24 cellular contexts compared by ENCODE assay signal in the genomic region with DNA sequence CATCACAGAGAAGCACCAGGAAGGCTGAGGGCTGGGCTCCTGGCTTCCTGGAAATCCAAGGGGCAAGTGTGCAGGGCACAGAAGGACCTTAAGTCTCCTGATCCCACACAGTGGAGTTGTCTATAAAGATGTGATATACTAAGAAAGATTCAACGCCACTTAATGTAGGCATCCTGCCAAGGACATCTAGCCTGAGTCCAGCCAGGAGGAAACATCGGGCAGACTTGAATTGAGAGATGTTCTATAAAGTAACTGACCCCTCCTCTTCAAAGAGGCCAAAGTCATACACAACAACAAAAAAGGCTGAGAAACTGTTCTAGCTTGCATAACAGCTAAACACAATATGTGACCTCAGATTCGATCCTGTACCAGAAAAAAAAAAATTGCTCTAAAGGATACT.
"Had no signal": no experiment of that assay in that cellular context is flagged by ENCODE, and none has a peak within 500 bp of the region (broad histone marks: within the 10 kb centered on the region; RNA-seq: fewer than 3 reads in every experiment).

No MANE protein-coding gene starts in this region.

- H3K4me1 Mint-ChIP-seq: IgD-negative memory B cell had no signal

- H3K4me3 Mint-ChIP-seq: IgD-negative memory B cell had no signal

- H3K9ac ChIP-seq: KMS-11 had no signal

- FAIRE-seq: HTR-8/SVneo, K562, RCC 7860 had no signal

- H3K36me3 Mint-ChIP-seq: IgD-negative memory B cell had no signal

- DNase-seq: Kasumi-1, MM.1S, NCI-H1092 treated with DMSO at 0.1 percent for 48 hours, NCI-H1436, NCI-H187, NCI-H2029, NCI-H2081 treated with DMSO at 0.1 percent for 48 hours, NCI-H2171, NCI-H345, NCI-H446 treated with DMSO at 0.1 percent for 48 hours, NCI-H510A treated with DMSO at 0.1 percent for 48 hours, NCI-H526, NCI-H82, Right ventricle myocardium superior, RPMI8226, SIG-M5 had no signal

- H3K36me3 ChIP-seq: SJSA1 had no signal

- H3K27ac Mint-ChIP-seq: IgD-negative memory B cell had no signal

- H3K27ac ChIP-seq: HL-60, KMS-11, SJSA1, SK-N-MC had no signal

- ATAC-seq: K562 had no signal

- H3K9me3 Mint-ChIP-seq: IgD-negative memory B cell had no signal

- H3K9me3 ChIP-seq: SJSA1 had no signal

- H3K4me1 ChIP-seq: SJSA1 had no signal

- H3K4me3 ChIP-seq: K562, SJSA1, SK-N-MC had no signal

- H3K27me3 ChIP-seq: SJSA1 had no signal

- H3K4me2 ChIP-seq: KMS-11 had no signal
